ENCODE assay signal across 12 cellular contexts in the genomic region with DNA sequence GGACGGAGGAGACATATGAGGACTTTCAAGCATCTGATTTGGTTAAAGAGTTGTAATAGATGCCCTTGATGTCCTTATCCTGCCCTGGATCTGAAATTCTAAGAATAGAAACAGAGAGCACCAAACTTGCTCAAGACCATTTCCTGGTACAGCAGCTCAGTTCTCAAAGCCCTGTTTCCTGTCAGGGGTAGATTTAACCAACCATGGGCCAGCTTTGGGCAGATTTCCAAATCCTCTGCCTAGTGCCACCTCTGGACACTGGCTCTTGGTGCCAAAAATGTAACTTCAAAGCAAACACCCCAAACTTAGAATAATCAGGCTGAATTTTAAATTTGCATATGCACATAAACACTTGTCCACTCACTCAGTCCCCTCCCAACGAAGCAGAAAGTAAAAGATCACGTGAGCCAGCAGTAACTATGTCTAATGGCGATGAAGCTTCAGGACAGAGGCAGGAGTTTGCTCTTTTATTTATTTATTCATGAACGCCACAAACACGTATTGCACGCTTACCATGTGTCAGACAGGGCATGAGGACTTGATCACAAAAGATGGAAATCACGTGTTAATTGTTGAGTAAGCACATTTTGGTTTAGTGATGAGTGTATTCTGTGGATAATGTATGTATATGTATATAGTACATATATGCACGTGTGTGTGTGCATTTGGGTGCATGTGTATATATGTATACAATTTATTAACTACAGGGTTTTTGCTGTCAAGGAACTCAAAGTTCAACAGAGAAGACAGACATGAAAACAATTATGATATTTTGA. TPM values are rescaled to one million over a fixed set of nuclear protein-coding genes. Genes with fewer than 3 reads are reported as not detected.
A peak's percentile ranks its signal among the peaks of the same experiment; 100 is the strongest.
DNase-seq lines count a peak whose midpoint lies in the region; ATAC-seq and TF ChIP-seq lines count a peak whose summit lies in the region.
"Had no signal": no experiment of that assay in that cellular context is flagged by ENCODE, and none has a peak within 500 bp of the region (broad histone marks: within the 10 kb centered on the region; RNA-seq: fewer than 3 reads in every experiment).

No MANE protein-coding gene starts in this region.

- peaks cover 1 to 3% of the 10 kb centered on the region in 2 donors for H3K27me3 Mint-ChIP-seq in T-cell

- CTCF ChIA-PET in T-cell (lab: Charles Lee), result no interaction called here

- H3K4me3 Mint-ChIP-seq in T-cell, result peak overlapping the region; percentile 10 to 62 (median 13)
- H3K4me3 Mint-ChIP-seq: H9 had no signal

- H3K9me3 Mint-ChIP-seq in T-cell, result peaks cover 0 to 14% (median 8%) of the 10 kb centered on the region in 3 donors

- DNase-seq in NCI-H2196 (lab: John Stamatoyannopoulos, UW; ENCODE audit: unreplicated experiment), result peak; percentile 29
- no peak for DNase-seq in NCI-H2196 treated with DMSO at 0.1 percent for 48 hours (lab: John Stamatoyannopoulos, UW; ENCODE audit: unreplicated experiment)
- peak; percentile 86 for DNase-seq in GF-D8 (lab: John Stamatoyannopoulos, UW)
- peak in 2 of 34 experiments; percentile 13 to 28 for DNase-seq in T-cell
- DNase-seq in kidney tubule cell (ENCODE audit: low spot score), result peak; percentile 4
- no peak for DNase-seq in GM20000 (ENCODE audit: low spot score)
- DNase-seq: activated gamma-delta T cell, H9, NCI-H2029 had no signal

- ATAC-seq in T-cell (replicated peaks in 1 of 4) (peak; percentile 38 to 92 (median 85)), GM21576 (IDR thresholded peaks at IDR 0.05; ENCODE audit: unreplicated experiment) (no peak), HG03045 (IDR thresholded peaks at IDR 0.05; ENCODE audit: unreplicated experiment) (no peak)
- ATAC-seq: GM12878 had no signal

- no peak for TF ChIP-seq CTCF in GM20000 (IDR thresholded peaks at IDR 0.05; ENCODE audit: extremely low read depth, missing control alignments)

- POLR2A ChIA-PET in T-cell (lab: Charles Lee), result no interaction called here

- peaks cover 24 to 28% (median 27%) of the 10 kb centered on the region in 3 donors for H3K4me1 Mint-ChIP-seq in T-cell

- no peaks in the 10 kb centered on the region for H3K36me3 Mint-ChIP-seq in T-cell

- H3K27ac Mint-ChIP-seq in T-cell, result peak overlapping the region; percentile 19 to 37
- H3K27ac Mint-ChIP-seq: H9 had no signal

RNA-seq across cellular contexts. Expression of gene SDK2, which starts 23.1 kb away (rescaled TPM):
- total RNA-seq in T-cell, result 1 to 10 TPM; 2.9 to 8.3 (median 4.8) TPM

Comparison
In these comparisons a context has a peak if more than half of its experiments do, and no peak if none do; other contexts are left out.
1. DNase-seq: peak in NCI-H2196 (single experiment), GF-D8 (single experiment) and kidney tubule cell (single experiment); none in NCI-H2196 treated with DMSO at 0.1 percent for 48 hours (single experiment) and GM20000 (single experiment).
2. ATAC-seq: peak in T-cell (4 of 4); none in GM21576 (single experiment) and HG03045 (single experiment).